Comparison of ENCODE assay signal across 1 cellular context in genomic region chr21:44253832-44254700, GRCh38.
TF ChIP-seq lines count a peak whose summit lies in the region.

No MANE protein-coding gene starts in this region.

TF ChIP-seq in K562, 482 proteins besides CTCF, POLR2A, EP300 and RAD21:
- no peak for TF ChIP-seq DPF2 (IDR thresholded peaks at IDR 0.05)
- TF ChIP-seq ZNF23 (CRISPR knock-in tag; IDR thresholded peaks at IDR 0.05): no peak
- TF ChIP-seq ZFPM2 (CRISPR knock-in tag; IDR thresholded peaks at IDR 0.05): no peak
- no peak for TF ChIP-seq ATF2 (CRISPR knock-in tag; IDR thresholded peaks at IDR 0.05)
- no peak for TF ChIP-seq BDP1 (IDR thresholded peaks at IDR 0.05; ENCODE audit: insufficient read depth, insufficient read length)
- TF ChIP-seq SLC30A9 (CRISPR knock-in tag; IDR thresholded peaks at IDR 0.05): no peak
- TF ChIP-seq HNRNPL (IDR thresholded peaks at IDR 0.05; ENCODE audit: low read depth, low read length): no peak
- TF ChIP-seq ZBTB9 (CRISPR knock-in tag; IDR thresholded peaks at IDR 0.05): no peak
- no peak for TF ChIP-seq MTA2 (IDR thresholded peaks at IDR 0.05; ENCODE audit: low read depth)
